In genomic region chr7:22822486-22823141, GRCh38 we compare ENCODE assay signal across 1 cellular context.
A peak's percentile ranks its signal among the peaks of the same experiment; 100 is the strongest.
TF ChIP-seq lines count a peak whose summit lies in the region.

Gene TOMM7, minus strand, starts transcription at chr7:22822849. Its CDS starts 70 bp downstream, at chr7:22822779.

TF ChIP-seq in K562, 482 proteins besides CTCF, POLR2A, EP300 and RAD21 (continued from another document and continues in another):
- TF ChIP-seq E2F8 (IDR thresholded peaks at IDR 0.05; ENCODE audit: low read depth, partially characterized antibody) (peak; percentile 72), MBD1 (CRISPR knock-in tag; IDR thresholded peaks at IDR 0.05) (no peak), GATAD2A (IDR thresholded peaks at IDR 0.05) (no peak), RCOR1 (IDR thresholded peaks at IDR 0.05; ENCODE audit: borderline replicate concordance in 1 of 2, low read depth in 2 of 2, low read length in 2 of 2) (no peak), ZNF282 (CRISPR knock-in tag; IDR thresholded peaks at IDR 0.05) (no peak), XRCC5 (IDR thresholded peaks at IDR 0.05; ENCODE audit: low read depth, low read length) (no peak), RBM22 (IDR thresholded peaks at IDR 0.05; ENCODE audit: low read depth, low read length, poor library complexity, severe bottlenecking) (no peak), ZNF140 (CRISPR knock-in tag; IDR thresholded peaks at IDR 0.05) (no peak), TAF9B (IDR thresholded peaks at IDR 0.05; ENCODE audit: partially characterized antibody) (peak; percentile 95), MECOM (CRISPR knock-in tag; IDR thresholded peaks at IDR 0.05) (no peak), ZNF3 (CRISPR knock-in tag; IDR thresholded peaks at IDR 0.05) (no peak), MTA1 (IDR thresholded peaks at IDR 0.05; ENCODE audit: borderline replicate concordance) (no peak), CHD1 (IDR thresholded peaks at IDR 0.05; ENCODE audit: low read length) (no peak), SRSF1 (IDR thresholded peaks at IDR 0.05; ENCODE audit: low read depth, low read length) (no peak), XRCC3 (IDR thresholded peaks at IDR 0.05) (no peak), ZNF57 (CRISPR knock-in tag; IDR thresholded peaks at IDR 0.05) (no peak), SOX6 (IDR thresholded peaks at IDR 0.05) (no peak), HMGXB4 (CRISPR knock-in tag; IDR thresholded peaks at IDR 0.05) (no peak), SFPQ (IDR thresholded peaks at IDR 0.05; ENCODE audit: low read depth, low read length) (no peak), CBFA2T2 (conservative IDR thresholded peaks at IDR 0.05) (no peak), ETV6 (IDR thresholded peaks at IDR 0.05; ENCODE audit: borderline replicate concordance in 1 of 2, low read depth in 2 of 2, low read length in 1 of 2) (no peak; a peak in 1 of 4 replicates), ETV6 (CRISPR knock-in tag; IDR thresholded peaks at IDR 0.05; ENCODE audit: borderline replicate concordance) (no peak; the same call in 1 of the 2 replicates), ZBTB26 (CRISPR knock-in tag; IDR thresholded peaks at IDR 0.05) (0 out of 2 replicates have a peak, but pooled peaks have one; percentile 41), ZNF224 (CRISPR knock-in tag; IDR thresholded peaks at IDR 0.05) (no peak), RBM25 (IDR thresholded peaks at IDR 0.05; ENCODE audit: low read depth, low read length, severe bottlenecking) (no peak), KHSRP (IDR thresholded peaks at IDR 0.05) (no peak), FOXA3 (CRISPR knock-in tag; conservative IDR thresholded peaks at IDR 0.05 in 1 of 2, IDR thresholded peaks at IDR 0.05 in 1 of 2) (no peak), HNRNPLL (IDR thresholded peaks at IDR 0.05; ENCODE audit: low read depth, low read length, poor library complexity, severe bottlenecking) (peak; percentile 73), TEAD1 (CRISPR knock-in tag; IDR thresholded peaks at IDR 0.05) (peak in 1 of 2 experiments; percentile 39; a peak in 1 of 4 replicates), THAP7 (CRISPR knock-in tag; IDR thresholded peaks at IDR 0.05) (no peak), ZKSCAN3 (CRISPR knock-in tag; IDR thresholded peaks at IDR 0.05) (no peak), HDAC2 (IDR thresholded peaks at IDR 0.05) (no peak), HEY1 (CRISPR knock-in tag; IDR thresholded peaks at IDR 0.05; ENCODE audit: borderline replicate concordance) (no peak), ZNF408 (CRISPR knock-in tag; IDR thresholded peaks at IDR 0.05; ENCODE audit: low read depth) (no peak), RBM34 (IDR thresholded peaks at IDR 0.05; ENCODE audit: borderline replicate concordance, insufficient read depth, low read length) (no peak), BRD4 (IDR thresholded peaks at IDR 0.05) (no peak), MYNN (IDR thresholded peaks at IDR 0.05) (no peak), MYNN (CRISPR knock-in tag; IDR thresholded peaks at IDR 0.05) (no peak), RFX5 (IDR thresholded peaks at IDR 0.05; ENCODE audit: low read depth, low read length) (no peak), SAFB2 (IDR thresholded peaks at IDR 0.05; ENCODE audit: borderline replicate concordance, low read depth, low read length, severe bottlenecking) (no peak), ZNF830 (CRISPR knock-in tag; IDR thresholded peaks at IDR 0.05) (no peak), ESRRB (CRISPR knock-in tag; IDR thresholded peaks at IDR 0.05; ENCODE audit: borderline replicate concordance) (no peak), SAFB (IDR thresholded peaks at IDR 0.05; ENCODE audit: borderline replicate concordance, low read depth, low read length) (no peak), ZNF77 (CRISPR knock-in tag; IDR thresholded peaks at IDR 0.05) (no peak), RBM39 (optimal IDR thresholded peaks at IDR 0.05; ENCODE audit: low read depth, low read length) (no peak), NFATC3 (IDR thresholded peaks at IDR 0.05) (no peak; the same call in 1 of the 2 replicates), CSDE1 (IDR thresholded peaks at IDR 0.05) (peak in 1 of 2 experiments; percentile 73; a peak in 2 of 4 replicates), TAF1 (IDR thresholded peaks at IDR 0.05; ENCODE audit: control insufficient read depth, extremely low read depth, insufficient read depth, low read length, severe bottlenecking) (peak; percentile 98)
- TF ChIP-seq, protein P1, sequence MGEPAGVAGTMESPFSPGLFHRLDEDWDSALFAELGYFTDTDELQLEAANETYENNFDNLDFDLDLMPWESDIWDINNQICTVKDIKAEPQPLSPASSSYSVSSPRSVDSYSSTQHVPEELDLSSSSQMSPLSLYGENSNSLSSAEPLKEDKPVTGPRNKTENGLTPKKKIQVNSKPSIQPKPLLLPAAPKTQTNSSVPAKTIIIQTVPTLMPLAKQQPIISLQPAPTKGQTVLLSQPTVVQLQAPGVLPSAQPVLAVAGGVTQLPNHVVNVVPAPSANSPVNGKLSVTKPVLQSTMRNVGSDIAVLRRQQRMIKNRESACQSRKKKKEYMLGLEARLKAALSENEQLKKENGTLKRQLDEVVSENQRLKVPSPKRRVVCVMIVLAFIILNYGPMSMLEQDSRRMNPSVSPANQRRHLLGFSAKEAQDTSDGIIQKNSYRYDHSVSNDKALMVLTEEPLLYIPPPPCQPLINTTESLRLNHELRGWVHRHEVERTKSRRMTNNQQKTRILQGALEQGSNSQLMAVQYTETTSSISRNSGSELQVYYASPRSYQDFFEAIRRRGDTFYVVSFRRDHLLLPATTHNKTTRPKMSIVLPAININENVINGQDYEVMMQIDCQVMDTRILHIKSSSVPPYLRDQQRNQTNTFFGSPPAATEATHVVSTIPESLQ (CRISPR knock-in tag; IDR thresholded peaks at IDR 0.05), result no peak
- TF ChIP-seq, protein P2, sequence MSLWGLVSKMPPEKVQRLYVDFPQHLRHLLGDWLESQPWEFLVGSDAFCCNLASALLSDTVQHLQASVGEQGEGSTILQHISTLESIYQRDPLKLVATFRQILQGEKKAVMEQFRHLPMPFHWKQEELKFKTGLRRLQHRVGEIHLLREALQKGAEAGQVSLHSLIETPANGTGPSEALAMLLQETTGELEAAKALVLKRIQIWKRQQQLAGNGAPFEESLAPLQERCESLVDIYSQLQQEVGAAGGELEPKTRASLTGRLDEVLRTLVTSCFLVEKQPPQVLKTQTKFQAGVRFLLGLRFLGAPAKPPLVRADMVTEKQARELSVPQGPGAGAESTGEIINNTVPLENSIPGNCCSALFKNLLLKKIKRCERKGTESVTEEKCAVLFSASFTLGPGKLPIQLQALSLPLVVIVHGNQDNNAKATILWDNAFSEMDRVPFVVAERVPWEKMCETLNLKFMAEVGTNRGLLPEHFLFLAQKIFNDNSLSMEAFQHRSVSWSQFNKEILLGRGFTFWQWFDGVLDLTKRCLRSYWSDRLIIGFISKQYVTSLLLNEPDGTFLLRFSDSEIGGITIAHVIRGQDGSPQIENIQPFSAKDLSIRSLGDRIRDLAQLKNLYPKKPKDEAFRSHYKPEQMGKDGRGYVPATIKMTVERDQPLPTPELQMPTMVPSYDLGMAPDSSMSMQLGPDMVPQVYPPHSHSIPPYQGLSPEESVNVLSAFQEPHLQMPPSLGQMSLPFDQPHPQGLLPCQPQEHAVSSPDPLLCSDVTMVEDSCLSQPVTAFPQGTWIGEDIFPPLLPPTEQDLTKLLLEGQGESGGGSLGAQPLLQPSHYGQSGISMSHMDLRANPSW (CRISPR knock-in tag; IDR thresholded peaks at IDR 0.05), result no peak
- TF ChIP-seq, protein P3, sequence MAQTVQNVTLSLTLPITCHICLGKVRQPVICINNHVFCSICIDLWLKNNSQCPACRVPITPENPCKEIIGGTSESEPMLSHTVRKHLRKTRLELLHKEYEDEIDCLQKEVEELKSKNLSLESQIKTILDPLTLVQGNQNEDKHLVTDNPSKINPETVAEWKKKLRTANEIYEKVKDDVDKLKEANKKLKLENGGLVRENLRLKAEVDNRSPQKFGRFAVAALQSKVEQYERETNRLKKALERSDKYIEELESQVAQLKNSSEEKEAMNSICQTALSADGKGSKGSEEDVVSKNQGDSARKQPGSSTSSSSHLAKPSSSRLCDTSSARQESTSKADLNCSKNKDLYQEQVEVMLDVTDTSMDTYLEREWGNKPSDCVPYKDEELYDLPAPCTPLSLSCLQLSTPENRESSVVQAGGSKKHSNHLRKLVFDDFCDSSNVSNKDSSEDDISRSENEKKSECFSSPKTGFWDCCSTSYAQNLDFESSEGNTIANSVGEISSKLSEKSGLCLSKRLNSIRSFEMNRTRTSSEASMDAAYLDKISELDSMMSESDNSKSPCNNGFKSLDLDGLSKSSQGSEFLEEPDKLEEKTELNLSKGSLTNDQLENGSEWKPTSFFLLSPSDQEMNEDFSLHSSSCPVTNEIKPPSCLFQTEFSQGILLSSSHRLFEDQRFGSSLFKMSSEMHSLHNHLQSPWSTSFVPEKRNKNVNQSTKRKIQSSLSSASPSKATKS (CRISPR knock-in tag; IDR thresholded peaks at IDR 0.05), result no peak
